ENCODE assay signal across 22 cellular contexts in genomic region chr15:59555696-59556095, GRCh38. TPM values are rescaled to one million over a fixed set of nuclear protein-coding genes. Genes with fewer than 3 reads are reported as not detected.
A peak's percentile ranks its signal among the peaks of the same experiment; 100 is the strongest.
DNase-seq lines count a peak whose midpoint lies in the region; ATAC-seq, FAIRE-seq and TF ChIP-seq lines count a peak whose summit lies in the region.
"Had no signal": no experiment of that assay in that cellular context is flagged by ENCODE, and none has a peak within 500 bp of the region (broad histone marks: within the 10 kb centered on the region; RNA-seq: fewer than 3 reads in every experiment).

No MANE protein-coding gene starts in this region.

- ATAC-seq in esophagus mucosa (peak; percentile 93), heart right ventricle (no peak), omental fat pad (ENCODE audit: low FRiP score) (no peak)
- ATAC-seq: CD8-positive, alpha-beta T cell; T-cell had no signal

- no peak for TF ChIP-seq CTCF in PC-9 (conservative IDR thresholded peaks at IDR 0.05)
- TF ChIP-seq CTCF in heart right ventricle (IDR thresholded peaks at IDR 0.05): no peak
- TF ChIP-seq CTCF in kidney (IDR thresholded peaks at IDR 0.05; ENCODE audit: borderline replicate concordance, extremely low read depth, insufficient read depth): no peak
- TF ChIP-seq CTCF in omental fat pad (IDR thresholded peaks at IDR 0.05): no peak

- in situ Hi-C loops in GM23248 (cut with MboI): no loop called here

- POLR2A ChIA-PET in PC-9 (lab: Charles Lee; ENCODE audit: unreplicated experiment): interaction anchor here (0.6 kb wide), 1 partner anchor 46 kb away, joined by 5 read pairs; no protein-coding TSS in a partner anchor

- H3K4me2 ChIP-seq in GM23248 (ENCODE audit: unreplicated experiment) (no peak overlapping the region), PC-9 (no peak overlapping the region)

- no peaks in the 10 kb centered on the region for H3K27me3 ChIP-seq in GM23248 (replicated peaks; ENCODE audit: insufficient read depth)
- no peaks in the 10 kb centered on the region for H3K27me3 ChIP-seq in PC-9 (ENCODE audit: insufficient read depth, low read depth)
- H3K27me3 ChIP-seq in heart right ventricle: peaks cover 0 to 4% (median 0%) of the 10 kb centered on the region in 7 donors

- peaks cover 9% of the 10 kb centered on the region for H3K4me1 ChIP-seq in GM23248 (ENCODE audit: insufficient read depth)
- H3K4me1 ChIP-seq in PC-9 (replicated peaks; ENCODE audit: insufficient read depth): peaks cover 43% of the 10 kb centered on the region
- peaks cover 0 to 12% (median 0%) of the 10 kb centered on the region in 9 donors for H3K4me1 ChIP-seq in heart right ventricle
- no peaks in the 10 kb centered on the region for H3K4me1 ChIP-seq in kidney (ENCODE audit: control insufficient read depth in 1 of 2, insufficient read depth in 1 of 2, low read depth in 1 of 2, low read length in 2 of 2)

- DNase-seq in GM23248 (peak; percentile 62), PC-9 (peak in 1 of 2 experiments; percentile 66), renal cortical epithelial cell (ENCODE audit: low read depth) (peak; percentile 69), heart right ventricle (no peak), kidney (no peak), cardiac septum (ENCODE audit: low spot score) (no peak), omental fat pad (ENCODE audit: low spot score) (no peak)
- DNase-seq: activated CD4-positive, alpha-beta T cell treated with anti-CD3 and anti-CD28 coated beads, Interleukin-2, amount 50 U/mL, for 48 hours; activated gamma-delta T cell; amniotic stem cell; CD8-positive, alpha-beta T cell; central memory CD4-positive, alpha-beta T cell; DND-41; effector CD4-positive, alpha-beta T cell; hippocampal formation; Karpas-422; kidney glomerular epithelial cell; mesendoderm; SIG-M5; substantia nigra; T-cell had no signal

- H4K20me1 ChIP-seq in GM23248 (ENCODE audit: insufficient read depth) (no peaks in the 10 kb centered on the region), PC-9 (ENCODE audit: insufficient read depth) (no peaks in the 10 kb centered on the region)

- H3K9me3 ChIP-seq in GM23248 (ENCODE audit: low read depth): no peaks in the 10 kb centered on the region
- no peaks in the 10 kb centered on the region for H3K9me3 ChIP-seq in PC-9 (ENCODE audit: insufficient read depth, low read depth)
- H3K9me3 ChIP-seq in heart right ventricle: no peaks in the 10 kb centered on the region
- no peaks in the 10 kb centered on the region for H3K9me3 ChIP-seq in kidney (ENCODE audit: control insufficient read depth in 1 of 2, low read length in 2 of 2)

- H3K4me3 ChIP-seq in GM23248 (no peak overlapping the region), PC-9 (no peak overlapping the region), heart right ventricle (no peak overlapping the region), kidney (ENCODE audit: low read length in 2 of 2) (no peak overlapping the region)

- H3K9ac ChIP-seq in GM23248 (no peak overlapping the region), kidney (ENCODE audit: low read length in 2 of 2) (no peak overlapping the region)

- H3K27ac ChIP-seq in GM23248 (no peak overlapping the region), PC-9 (peak overlapping the region; percentile 35), heart right ventricle (no peak overlapping the region), kidney (ENCODE audit: low read depth in 2 of 2, low read length in 2 of 2) (no peak overlapping the region)

- H3F3A ChIP-seq in GM23248 (ENCODE audit: insufficient read depth): no peaks in the 10 kb centered on the region
- peaks cover 12% of the 10 kb centered on the region; the same call in 1 of the 2 replicates for H3F3A ChIP-seq in PC-9 (ENCODE audit: insufficient read depth, low read depth)

- intact Hi-C loops in PC-9 (cut with micrococcal nuclease; ENCODE audit: unreplicated experiment) (no loop called here), heart right ventricle (cut with DNase I) (no loop called here), kidney (cut with DNase I) (no loop called here), cardiac septum (cut with DNase I) (no loop called here)

- CTCF ChIA-PET in PC-9 (lab: Charles Lee): no interaction called here

- no peak for FAIRE-seq in kidney (lab: Jason Lieb, UNC)

- WGBS in GM23248 (ENCODE audit: low coverage in 1 of 2, low lambda C conversion rate in 2 of 2, missing lambda C conversion rate in 2 of 2), 2 experiments: 62 to 71% methylated on average over 4 of the region's 4 CpGs
- WGBS in heart right ventricle, 2 donors: 71 to 75% methylated on average over 4 of the region's 4 CpGs

- no TSS peak for BruUV-seq in PC-9 (replicated peaks; lab: Mats Ljungman, UMichigan)

- H3K9me2 ChIP-seq in GM23248 (ENCODE audit: insufficient read depth): no peaks in the 10 kb centered on the region
- H3K9me2 ChIP-seq in PC-9 (ENCODE audit: insufficient read depth): no peaks in the 10 kb centered on the region

- no peak overlapping the region for H2AFZ ChIP-seq in GM23248
- H2AFZ ChIP-seq in PC-9: no peak overlapping the region

- H3K36me3 ChIP-seq in GM23248 (ENCODE audit: low read depth) (no peaks in the 10 kb centered on the region), PC-9 (ENCODE audit: low read depth) (no peaks in the 10 kb centered on the region), heart right ventricle (no peaks in the 10 kb centered on the region), kidney (ENCODE audit: control insufficient read depth in 1 of 2, insufficient read depth in 2 of 2, low read length in 2 of 2) (no peaks in the 10 kb centered on the region)

- no peaks in the 10 kb centered on the region for H3K79me2 ChIP-seq in GM23248 (ENCODE audit: insufficient read depth)
- H3K79me2 ChIP-seq in PC-9 (ENCODE audit: low read depth): no peaks in the 10 kb centered on the region

RNA-seq across cellular contexts. Expression of gene GCNT3, which starts 55.9 kb away (rescaled TPM):
- total RNA-seq in GM23248 (2014; rRNA removed; shearing (Covaris generic)): not detected in 2 replicates
- not detected in 2 replicates for polyA plus RNA-seq in GM23248 (2016; fragmentation: Nextera tagmentation; extraction: Ambion mirVana)
- total RNA-seq in PC-9 (2021): 0.52 and 0.80 TPM in 2 replicates
- 11.4 TPM for total RNA-seq in esophagus mucosa
- total RNA-seq in renal cortical epithelial cell: 10.3 and 41.3 TPM in 2 replicates
- total RNA-seq in heart right ventricle: under 1 TPM in 4 of 10 donors, not detected in 6; 0.12 to 0.55 (median 0.33) TPM
- under 1 TPM in 1 of 2 donors, not detected in 1; 0.37 TPM for polyA plus RNA-seq in heart right ventricle
- total RNA-seq in kidney: 14.8 TPM
- 4.5 TPM for polyA plus RNA-seq in kidney (ENCODE audit: insufficient read depth, low read depth, low replicate concordance)
- total RNA-seq in cardiac septum: not detected
- total RNA-seq in omental fat pad: not detected
- total RNA-seq: CD8-positive, alpha-beta T cell had no signal

Comparison
In these comparisons a context has a peak if more than half of its experiments do, and no peak if none do; other contexts are left out.
1. DNase-seq: peak in GM23248 (single experiment) and renal cortical epithelial cell (single experiment); none in heart right ventricle (0 of 2), kidney (single experiment), cardiac septum (single experiment) and omental fat pad (single experiment).